In the genomic region with DNA sequence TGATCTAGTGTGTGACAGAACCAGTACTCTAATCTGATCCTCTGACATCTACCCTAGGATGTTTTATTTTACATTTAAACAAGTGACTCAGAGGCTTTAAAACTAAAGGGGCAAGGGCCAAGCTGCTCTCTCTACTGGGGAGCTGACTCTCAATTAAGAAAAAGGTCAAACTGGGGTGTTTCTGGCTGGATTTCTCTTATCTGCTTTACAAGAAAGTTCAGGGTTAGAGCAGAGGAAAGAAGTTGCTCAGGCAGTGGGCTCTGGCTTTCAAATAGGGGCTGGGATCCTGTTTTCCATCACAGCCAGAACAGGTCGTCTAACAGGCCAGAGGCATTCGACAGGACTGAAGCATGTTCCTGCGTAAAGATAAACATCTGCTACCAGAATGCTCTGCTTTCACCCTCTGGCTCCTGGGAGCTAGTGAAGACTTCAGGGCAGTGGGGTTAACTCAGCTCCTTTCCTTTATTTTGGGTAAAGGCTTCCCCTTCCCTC, we compare ENCODE assay signal across 12 cellular contexts. TPM values are rescaled to one million over a fixed set of nuclear protein-coding genes. Genes with fewer than 3 reads are reported as not detected.
A peak's percentile ranks its signal among the peaks of the same experiment; 100 is the strongest.
DNase-seq lines count a peak whose midpoint lies in the region; ATAC-seq and TF ChIP-seq lines count a peak whose summit lies in the region.
"Had no signal": no experiment of that assay in that cellular context is flagged by ENCODE, and none has a peak within 500 bp of the region (broad histone marks: within the 10 kb centered on the region; RNA-seq: fewer than 3 reads in every experiment).

No MANE protein-coding gene starts in this region.

- CTCF ChIA-PET in mammary epithelial cell (lab: Charles Lee; ENCODE audit: low non-redundant PET) = no interaction called here

- in situ Hi-C loops in mammary epithelial cell (cut with MboI; ENCODE audit: low sequenced_read_pairs in 2 of 2) (no loop called here), transverse colon (cut with MboI; ENCODE audit: low pct_ligation_motif_present in 1 of 4, low pct_unique_long_range_greater_than_20kb in 1 of 4, low sequenced_read_pairs in 3 of 4) (no loop called here)

- no TSS peak for BruUV-seq in mammary epithelial cell (replicated peaks; lab: Mats Ljungman, UMichigan)

- H3K9ac ChIP-seq in mammary epithelial cell (ENCODE audit: insufficient read depth, low read length) = peak overlapping the region; percentile 39

- H3K27me3 ChIP-seq in mammary epithelial cell (ENCODE audit: insufficient read depth, low read length) = no peaks in the 10 kb centered on the region
- H3K27me3 ChIP-seq in transverse colon = no peaks in the 10 kb centered on the region
- H3K27me3 ChIP-seq in prostate gland (replicated peaks; ENCODE audit: insufficient read depth) = no peaks in the 10 kb centered on the region

- H4K20me1 ChIP-seq in mammary epithelial cell (ENCODE audit: insufficient read depth, low read length) = no peaks in the 10 kb centered on the region

- peak; percentile 41 for DNase-seq in LHCN-M2 (ENCODE audit: low read depth)
- peak; percentile 46 for DNase-seq in mammary epithelial cell
- peak in 1 of 3 donors; percentile 22 for DNase-seq in mucosa of descending colon
- DNase-seq in transverse colon = peak; percentile 8
- DNase-seq in dermis blood vessel endothelial cell = no peak
- no peak for DNase-seq in prostate gland (ENCODE audit: low spot score)
- DNase-seq: H7, NCI-H1930, T-helper 1 cell had no signal

- intact Hi-C loops in mammary epithelial cell (cut with micrococcal nuclease) (no loop called here), mucosa of descending colon (cut with DNase I, micrococcal nuclease) (no loop called here), transverse colon (cut with DNase I; ENCODE audit: low total_unique reads) (no loop called here), prostate gland (cut with DNase I) (no loop called here)

- 47% methylated on average over 3 of the region's 3 CpGs for WGBS in mammary epithelial cell (ENCODE audit: low coverage, missing lambda C conversion rate)
- 21% methylated on average over 3 of the region's 3 CpGs; no CpG with 5 or more reads in 1 of the 2 donors for WGBS in transverse colon (ENCODE audit: low coverage in 1 of 2), 2 donors
- WGBS in prostate gland = 9% methylated on average over 3 of the region's 3 CpGs

- TF ChIP-seq EP300 in transverse colon (IDR thresholded peaks at IDR 0.05; ENCODE audit: low read depth) = no peak

- H3K27ac ChIP-seq in mammary epithelial cell (ENCODE audit: insufficient read depth, low read depth, low read length) = peak overlapping the region; percentile 96
- H3K27ac ChIP-seq in transverse colon = peak overlapping the region; percentile 79 to 86 (median 83)
- H3K27ac ChIP-seq in prostate gland = peak overlapping the region in 1 of 2 donors; percentile 38

- H3K4me3 ChIP-seq in mammary epithelial cell (replicated peaks in 1 of 3; ENCODE audit: insufficient read depth in 1 of 3, low read depth in 2 of 3, low read length in 3 of 3) (no peak overlapping the region), mucosa of descending colon (no peak overlapping the region), transverse colon (no peak overlapping the region), prostate gland (no peak overlapping the region)

- peaks cover 83% of the 10 kb centered on the region for H3K4me1 ChIP-seq in mammary epithelial cell (ENCODE audit: insufficient read depth, low read length)
- peaks cover 66% of the 10 kb centered on the region for H3K4me1 ChIP-seq in mucosa of descending colon (ENCODE audit: low read depth)
- H3K4me1 ChIP-seq in transverse colon = peaks cover 42 to 89% (median 72%) of the 10 kb centered on the region in 4 donors
- peaks cover 10% of the 10 kb centered on the region for H3K4me1 ChIP-seq in prostate gland (replicated peaks)

- peaks cover 45% of the 10 kb centered on the region for H3K79me2 ChIP-seq in mammary epithelial cell (ENCODE audit: insufficient read depth, low read length)

- H2AFZ ChIP-seq in mammary epithelial cell (ENCODE audit: low read depth, low read length) = no peak overlapping the region

- TF ChIP-seq POLR2A in transverse colon (IDR thresholded peaks at IDR 0.05) (no peak), prostate gland (IDR thresholded peaks at IDR 0.05) (no peak)

- H3K9me3 ChIP-seq in mammary epithelial cell (replicated peaks; ENCODE audit: insufficient read depth, low read length) = no peaks in the 10 kb centered on the region
- H3K9me3 ChIP-seq in mucosa of descending colon = no peaks in the 10 kb centered on the region
- no peaks in the 10 kb centered on the region for H3K9me3 ChIP-seq in transverse colon
- H3K9me3 ChIP-seq in prostate gland = no peaks in the 10 kb centered on the region

- TF ChIP-seq CTCF in mammary epithelial cell (conservative IDR thresholded peaks at IDR 0.05 in 1 of 2, IDR thresholded peaks at IDR 0.05 in 1 of 2; ENCODE audit: extremely low read depth in 1 of 2, insufficient read depth in 1 of 2, low read depth in 1 of 2, low read length in 2 of 2) (no peak), mucosa of descending colon (IDR thresholded peaks at IDR 0.05) (no peak), transverse colon (IDR thresholded peaks at IDR 0.05) (no peak), prostate gland (IDR thresholded peaks at IDR 0.05) (no peak)

- ATAC-seq in mucosa of descending colon = peak; percentile 48
- no peak for ATAC-seq in GM19351 (IDR thresholded peaks at IDR 0.05; ENCODE audit: unreplicated experiment)
- ATAC-seq: activated naive CD4-positive, alpha-beta T cell treated with anti-CD3 and anti-CD28 coated beads, Interleukin-2, amount 50 U/mL, for 72 hours had no signal

- dilution Hi-C loops in mammary epithelial cell (cut with HindIII; ENCODE audit: low sequenced_read_pairs) = no loop called here

- H3K36me3 ChIP-seq in mammary epithelial cell (ENCODE audit: insufficient read depth, low read length) = peaks cover 4% of the 10 kb centered on the region
- no peaks in the 10 kb centered on the region for H3K36me3 ChIP-seq in mucosa of descending colon (ENCODE audit: low read depth)
- no peaks in the 10 kb centered on the region for H3K36me3 ChIP-seq in transverse colon
- no peaks in the 10 kb centered on the region for H3K36me3 ChIP-seq in prostate gland

- H3K4me2 ChIP-seq in mammary epithelial cell (ENCODE audit: insufficient read depth, low read depth, low read length) = no peak overlapping the region

RNA-seq across cellular contexts. Expression of a gene that starts 8.5 kb away (rescaled TPM):
- total RNA-seq in LHCN-M2 (2014; rRNA removed) = not detected in 2 replicates
- polyA plus RNA-seq in LHCN-M2 (2012) = 0.12 TPM
- total RNA-seq in mammary epithelial cell = 10 to 100 TPM; 64.0 to 83.9 TPM
- 51.7 TPM for polyA plus RNA-seq in mammary epithelial cell
- 64.9 TPM for polyA minus RNA-seq in mammary epithelial cell
- 10 to 100 TPM; 31.0 to 82.4 (median 43.7) TPM for total RNA-seq in mucosa of descending colon
- total RNA-seq in transverse colon = 100 to 1,000 TPM; 104 to 368 (median 128) TPM
- 14.1 and 38.1 TPM in 2 replicates for total RNA-seq in dermis blood vessel endothelial cell
- total RNA-seq in prostate gland = 100 to 1,000 TPM in 1 of 2 donors, 10 to 100 TPM in 1; 12.8 to 146 TPM
- total RNA-seq: H7 had no signal

RNA-seq across cellular contexts. Expression of a gene that starts 22.3 kb away (rescaled TPM):
- total RNA-seq in LHCN-M2 (2014; rRNA removed) (25.9 and 42.4 TPM in 2 replicates), mammary epithelial cell (100 to 1,000 TPM in 1 of 2 donors, 10 to 100 TPM in 1; 67.2 to 270 TPM), mucosa of descending colon (100 to 1,000 TPM; 131 to 165 (median 159) TPM), transverse colon (10 to 100 TPM; 13.1 to 74.3 (median 37.9) TPM), dermis blood vessel endothelial cell (68.1 and 115 TPM in 2 replicates), prostate gland (10 to 100 TPM; 57.2 to 86.1 TPM)
- polyA plus RNA-seq in LHCN-M2 (2012) = 173 TPM
- polyA plus RNA-seq in mammary epithelial cell = 26.0 TPM
- polyA minus RNA-seq in mammary epithelial cell = 170 TPM

RNA-seq across cellular contexts. Expression of a gene that starts 26.3 kb away (rescaled TPM):
- total RNA-seq in LHCN-M2 (2014; rRNA removed) (not detected in 2 replicates), mammary epithelial cell (not detected), mucosa of descending colon (not detected), transverse colon (not detected), dermis blood vessel endothelial cell (not detected in 2 replicates), prostate gland (10 to 100 TPM in 1 of 2 donors, not detected in 1; 15.8 TPM)
- not detected for polyA plus RNA-seq in LHCN-M2 (2012)
- polyA plus RNA-seq in mammary epithelial cell = not detected
- not detected for polyA minus RNA-seq in mammary epithelial cell
- total RNA-seq: activated naive CD4-positive, alpha-beta T cell treated with anti-CD3 and anti-CD28 coated beads, Interleukin-2, amount 50 U/mL, for 72 hours; H7; mononuclear cell had no signal

RNA-seq across cellular contexts. Expression of a gene that starts 33.9 kb away (rescaled TPM):
- total RNA-seq in LHCN-M2 (2014; rRNA removed) = not detected in 2 replicates
- 0.01 TPM for polyA plus RNA-seq in LHCN-M2 (2012)
- under 1 TPM in 1 of 2 donors, not detected in 1; 0.24 TPM for total RNA-seq in mammary epithelial cell
- 0.07 TPM for polyA plus RNA-seq in mammary epithelial cell
- polyA minus RNA-seq in mammary epithelial cell = 0.31 TPM
- total RNA-seq in mucosa of descending colon = not detected
- not detected for total RNA-seq in transverse colon
- 0.05 and 0.17 TPM in 2 replicates for total RNA-seq in dermis blood vessel endothelial cell
- total RNA-seq in prostate gland = not detected

RNA-seq across cellular contexts. Expression of a gene that starts 55.5 kb away (rescaled TPM):
- total RNA-seq in LHCN-M2 (2014; rRNA removed) (0.32 and 0.63 TPM in 2 replicates), mammary epithelial cell (under 1 TPM; 0.19 to 0.67 TPM), mucosa of descending colon (1 to 10 TPM in 1 of 3 donors, under 1 TPM in 1, not detected in 1; 0.65 to 4.6 TPM), transverse colon (1 to 10 TPM in 2 of 4 donors, under 1 TPM in 2; 0.41 to 1.6 (median 1.1) TPM), dermis blood vessel endothelial cell (under 0.01 and 0.09 TPM in 2 replicates), prostate gland (1 to 10 TPM; 5.4 to 7.2 TPM)
- polyA plus RNA-seq in LHCN-M2 (2012) = 0.74 TPM
- 0.07 TPM for polyA plus RNA-seq in mammary epithelial cell
- not detected for polyA minus RNA-seq in mammary epithelial cell

Comparison
In these comparisons a context has a peak if more than half of its experiments do, and no peak if none do; other contexts are left out.
1. DNase-seq: peak in LHCN-M2 (single experiment), mammary epithelial cell (single experiment) and transverse colon (single experiment); none in dermis blood vessel endothelial cell (single experiment) and prostate gland (single experiment).
2. RNA of a gene that starts 8.5 kb away (total RNA-seq): 104 to 368 TPM in transverse colon, 12.8 to 146 TPM in prostate gland, 64.0 to 83.9 TPM in mammary epithelial cell, 31.0 to 82.4 TPM in mucosa of descending colon and 14.1 to 38.1 TPM in dermis blood vessel endothelial cell; not detected in LHCN-M2; every median in the first group is over 10 times any median in the second.